ENCODE assay signal across 8 cellular contexts in genomic region chr12:50074936-50075807, GRCh38. TPM values are rescaled to one million over a fixed set of nuclear protein-coding genes. Genes with fewer than 3 reads are reported as not detected.
DNase-seq lines count a peak whose midpoint lies in the region; ATAC-seq lines count a peak whose summit lies in the region.

No MANE protein-coding gene starts in this region.

- H3K4me1 Mint-ChIP-seq in activated naive CD8-positive, alpha-beta T cell treated with anti-CD3 and anti-CD28 coated beads, Interleukin-2, amount 50 U/mL, for 24 hours: peaks cover 2% of the 10 kb centered on the region

- no peaks in the 10 kb centered on the region for H3K36me3 Mint-ChIP-seq in activated naive CD8-positive, alpha-beta T cell treated with anti-CD3 and anti-CD28 coated beads, Interleukin-2, amount 50 U/mL, for 24 hours (ENCODE audit: low read depth)

- no peaks in the 10 kb centered on the region for H3K27me3 Mint-ChIP-seq in activated naive CD8-positive, alpha-beta T cell treated with anti-CD3 and anti-CD28 coated beads, Interleukin-2, amount 50 U/mL, for 24 hours

- H3K36me3 ChIP-seq in H7 (replicated peaks; ENCODE audit: control insufficient read depth, insufficient read depth, low read length): no peaks in the 10 kb centered on the region

- peaks cover 8% of the 10 kb centered on the region for H3K27me3 ChIP-seq in H7 (ENCODE audit: control insufficient read depth, insufficient read depth, low read length)

- no peak overlapping the region for H3K4me3 ChIP-seq in H7 (ENCODE audit: insufficient read depth, low read depth, low read length)

- H3K9me3 Mint-ChIP-seq in activated naive CD8-positive, alpha-beta T cell treated with anti-CD3 and anti-CD28 coated beads, Interleukin-2, amount 50 U/mL, for 24 hours: no peaks in the 10 kb centered on the region

- DNase-seq in GF-D8 (lab: John Stamatoyannopoulos, UW): peak; percentile 16
- DNase-seq in H7: peak; percentile 93
- peak; percentile 56 for DNase-seq in MV-4-11 (lab: John Stamatoyannopoulos, UW)
- peak; percentile 44 to 71 for DNase-seq in SW 1271 (lab: John Stamatoyannopoulos, UW)
- DNase-seq in activated naive CD8-positive, alpha-beta T cell treated with anti-CD3 and anti-CD28 coated beads, Interleukin-2, amount 50 U/mL, for 24 hours: peak; percentile 85
- peak; percentile 86 for DNase-seq in left cardiac atrium
- DNase-seq in renal cortical epithelial cell (ENCODE audit: low read depth): peak; percentile 60

- intact Hi-C loops in left cardiac atrium (cut with DNase I): loop anchor here (1.0 to 10.0 kb wide), 3 partner anchors 100 to 240 kb away; no protein-coding TSS in a partner anchor

- no peak overlapping the region for H3K27ac Mint-ChIP-seq in activated naive CD8-positive, alpha-beta T cell treated with anti-CD3 and anti-CD28 coated beads, Interleukin-2, amount 50 U/mL, for 24 hours

- ATAC-seq in activated naive CD8-positive, alpha-beta T cell treated with anti-CD3 and anti-CD28 coated beads, Interleukin-2, amount 50 U/mL, for 24 hours: peak; percentile 93
- ATAC-seq in left cardiac atrium (peak; percentile 89 to 90), HG03565 (IDR thresholded peaks at IDR 0.05; ENCODE audit: unreplicated experiment) (no peak)

- H3K4me3 Mint-ChIP-seq in activated naive CD8-positive, alpha-beta T cell treated with anti-CD3 and anti-CD28 coated beads, Interleukin-2, amount 50 U/mL, for 24 hours: no peak overlapping the region

RNA-seq across cellular contexts. Expression of gene SMARCD1, which starts 10.0 kb away (rescaled TPM):
- total RNA-seq in H7 (2014; rRNA removed; shearing (Covaris generic)): 182 and 196 TPM in 2 replicates
- total RNA-seq in left cardiac atrium: 10 to 100 TPM; 18.3 to 27.7 TPM
- 53.0 and 85.0 TPM in 2 replicates for total RNA-seq in renal cortical epithelial cell

RNA-seq across cellular contexts. Expression of gene ASIC1, which starts 17.8 kb away (rescaled TPM):
- total RNA-seq in H7 (2014; rRNA removed; shearing (Covaris generic)): 0.81 and 1.2 TPM in 2 replicates
- total RNA-seq in left cardiac atrium (1 to 10 TPM; 1.2 to 4.1 TPM), renal cortical epithelial cell (0.30 TPM in 1 of 2 replicates, not detected in the other)

RNA-seq across cellular contexts. Expression of gene GPD1, which starts 28.6 kb away (rescaled TPM):
- 0.59 TPM in 1 of 2 replicates, not detected in the other for total RNA-seq in H7 (2014; rRNA removed; shearing (Covaris generic))
- total RNA-seq in left cardiac atrium (100 to 1,000 TPM in 1 of 2 donors, 10 to 100 TPM in 1; 88.6 to 150 TPM), renal cortical epithelial cell (0.69 and 0.70 TPM in 2 replicates)

RNA-seq across cellular contexts. Expression of gene COX14, which starts 36.9 kb away (rescaled TPM):
- total RNA-seq in H7 (2014; rRNA removed; shearing (Covaris generic)): 33.4 and 38.3 TPM in 2 replicates
- total RNA-seq in left cardiac atrium (100 to 1,000 TPM; 122 to 148 TPM), renal cortical epithelial cell (41.5 and 73.3 TPM in 2 replicates)

RNA-seq across cellular contexts. Expression of gene RACGAP1, which starts 49.9 kb away (rescaled TPM):
- total RNA-seq in H7 (2014; rRNA removed; shearing (Covaris generic)): 80.6 and 85.1 TPM in 2 replicates
- total RNA-seq in left cardiac atrium: 10 to 100 TPM in 1 of 2 donors, 1 to 10 TPM in 1; 4.8 to 10.4 TPM
- total RNA-seq in renal cortical epithelial cell: 20.7 and 48.6 TPM in 2 replicates

Comparison
In these comparisons a context has a peak if more than half of its experiments do, and no peak if none do; other contexts are left out.
1. DNase-seq: peak in every context shown above with its lines; median percentile 93 in H7; 86 in left cardiac atrium; 85 in activated naive CD8-positive, alpha-beta T cell treated with anti-CD3 and anti-CD28 coated beads, Interleukin-2, amount 50 U/mL, for 24 hours; 60 in renal cortical epithelial cell; 58 in SW 1271; 56 in MV-4-11; 16 in GF-D8.
2. RNA of gene GPD1, which starts 28.6 kb away (total RNA-seq): 88.6 to 150 TPM in left cardiac atrium; 0.69 to 0.70 TPM in renal cortical epithelial cell and 0.59 TPM in H7; every median in the first group is over 10 times any median in the second.